8 cellular contexts compared by ENCODE assay signal in genomic region chr9:11319477-11320060, GRCh38.
DNase-seq lines count a peak whose midpoint lies in the region; ATAC-seq and TF ChIP-seq lines count a peak whose summit lies in the region.

No MANE protein-coding gene starts in this region.

- H3K9me3 Mint-ChIP-seq in endodermal cell, result no peaks in the 10 kb centered on the region

- H3K27me3 Mint-ChIP-seq in endodermal cell (ENCODE audit: insufficient read depth), result no peaks in the 10 kb centered on the region

- DNase-seq in NCI-H82 (lab: John Stamatoyannopoulos, UW), result peak; percentile 52
- no peak for DNase-seq in NCI-H82 treated with DMSO at 0.1 percent for 48 hours (lab: John Stamatoyannopoulos, UW; ENCODE audit: unreplicated experiment)
- DNase-seq in NCI-H2171 treated with DMSO at 0.1 percent for 48 hours (lab: John Stamatoyannopoulos, UW), result peak; percentile 61
- peak; percentile 61 for DNase-seq in endodermal cell
- DNase-seq in stomach, result no peak
- DNase-seq in GM20000 (ENCODE audit: low spot score), result no peak
- no peak for DNase-seq in tibial artery

- TF ChIP-seq EP300 in stomach (IDR thresholded peaks at IDR 0.05), result no peak

- no peak for ATAC-seq in GM21737 (IDR thresholded peaks at IDR 0.05; ENCODE audit: unreplicated experiment)

- 80% methylated on average over 6 to 7 of the region's 7 CpGs for WGBS in endodermal cell (ENCODE audit: insufficient coverage in 1 of 2, insufficient read length in 1 of 2), 2 experiments
- WGBS in stomach, 5 donors, result 25 to 40% (median 31%) methylated on average over 7 of the region's 7 CpGs

- H3K36me3 Mint-ChIP-seq in endodermal cell (ENCODE audit: low read depth), result no peaks in the 10 kb centered on the region

- H3K27ac Mint-ChIP-seq in endodermal cell, result no peak overlapping the region

- no peak overlapping the region for H3K4me3 ChIP-seq in endodermal cell (ENCODE audit: low read length)
- H3K4me3 ChIP-seq in stomach, result no peak overlapping the region
- no peak overlapping the region for H3K4me3 ChIP-seq in tibial artery

- H3K36me3 ChIP-seq in endodermal cell (ENCODE audit: control insufficient read depth, insufficient read depth, low read length), result no peaks in the 10 kb centered on the region
- no peaks in the 10 kb centered on the region for H3K36me3 ChIP-seq in stomach
- no peaks in the 10 kb centered on the region for H3K36me3 ChIP-seq in tibial artery

- no peaks in the 10 kb centered on the region for H3K4me1 Mint-ChIP-seq in endodermal cell

- H3K27me3 ChIP-seq in endodermal cell (ENCODE audit: control insufficient read depth, insufficient read depth, low read length, poor library complexity, severe bottlenecking) (no peaks in the 10 kb centered on the region), stomach (no peaks in the 10 kb centered on the region), tibial artery (no peaks in the 10 kb centered on the region)

- no peaks in the 10 kb centered on the region for H3K9me3 ChIP-seq in endodermal cell (ENCODE audit: control insufficient read depth, low read length)
- H3K9me3 ChIP-seq in stomach, result no peaks in the 10 kb centered on the region
- no peaks in the 10 kb centered on the region for H3K9me3 ChIP-seq in tibial artery

- TF ChIP-seq POLR2A in stomach (IDR thresholded peaks at IDR 0.05), result no peak

- intact Hi-C loops in stomach (cut with DNase I; ENCODE audit: low total_unique reads) (no loop called here), tibial artery (cut with DNase I; ENCODE audit: low total_unique reads) (no loop called here)

- H3K27ac ChIP-seq in endodermal cell (ENCODE audit: low read depth, low read length), result no peak overlapping the region
- H3K27ac ChIP-seq in stomach, result no peak overlapping the region
- H3K27ac ChIP-seq in tibial artery, result no peak overlapping the region

- H3K9ac ChIP-seq in endodermal cell (ENCODE audit: extremely low read depth, low read length, poor library complexity, severe bottlenecking), result no peak overlapping the region

- no peaks in the 10 kb centered on the region for H3K4me1 ChIP-seq in endodermal cell (ENCODE audit: control insufficient read depth, insufficient read depth, low read length)
- no peaks in the 10 kb centered on the region for H3K4me1 ChIP-seq in stomach
- no peaks in the 10 kb centered on the region for H3K4me1 ChIP-seq in tibial artery

- TF ChIP-seq CTCF in endodermal cell (conservative IDR thresholded peaks at IDR 0.05) (peak; percentile 78), stomach (IDR thresholded peaks at IDR 0.05) (peak in 4 of 7 experiments; percentile 17 to 42 (median 32)), GM20000 (IDR thresholded peaks at IDR 0.05; ENCODE audit: extremely low read depth, missing control alignments) (no peak), tibial artery (IDR thresholded peaks at IDR 0.05) (no peak)

- no peak overlapping the region for H3K4me3 Mint-ChIP-seq in endodermal cell

Comparison
In these comparisons a context has a peak if more than half of its experiments do, and no peak if none do; other contexts are left out.
1. DNase-seq: peak in NCI-H82 (single experiment), NCI-H2171 treated with DMSO at 0.1 percent for 48 hours (single experiment) and endodermal cell (single experiment); none in NCI-H82 treated with DMSO at 0.1 percent for 48 hours (single experiment), stomach (single experiment), GM20000 (single experiment) and tibial artery (0 of 2).
2. CTCF ChIP-seq: peak in endodermal cell (single experiment) and stomach (4 of 7); none in GM20000 (single experiment) and tibial artery (0 of 2).